Comparison of ENCODE assay signal across 1 cellular context in genomic region chr18:68826111-68826510, GRCh38.
TF ChIP-seq lines count a peak whose summit lies in the region.

No MANE protein-coding gene starts in this region.

TF ChIP-seq in endothelial cell of umbilical vein, 7 proteins besides CTCF, POLR2A, EP300 and RAD21:
- TF ChIP-seq MYC (IDR thresholded peaks at IDR 0.05; ENCODE audit: low read depth, low read length) = no peak
- TF ChIP-seq EZH2 (IDR thresholded peaks at IDR 0.05; ENCODE audit: borderline replicate concordance, low read depth, low read length, severe bottlenecking) = no peak
- no peak for TF ChIP-seq FOS (IDR thresholded peaks at IDR 0.05; ENCODE audit: borderline replicate concordance, insufficient read depth, low read length)
- TF ChIP-seq POLR2AphosphoS5 (IDR thresholded peaks at IDR 0.05; ENCODE audit: insufficient read depth, low read depth, low read length) = no peak
- no peak for TF ChIP-seq MAX (IDR thresholded peaks at IDR 0.05; ENCODE audit: insufficient read depth, insufficient read length)
- no peak for TF ChIP-seq GATA2 (IDR thresholded peaks at IDR 0.05; ENCODE audit: insufficient read depth, insufficient read length, low read depth, low read length)
- no peak for TF ChIP-seq JUN (IDR thresholded peaks at IDR 0.05; ENCODE audit: borderline replicate concordance, insufficient read depth, insufficient read length, low read depth)
TF ChIP-seq in endothelial cell of umbilical vein: peak in this region for 0.
